Comparison of ENCODE assay signal across 1 cellular context in the genomic region with DNA sequence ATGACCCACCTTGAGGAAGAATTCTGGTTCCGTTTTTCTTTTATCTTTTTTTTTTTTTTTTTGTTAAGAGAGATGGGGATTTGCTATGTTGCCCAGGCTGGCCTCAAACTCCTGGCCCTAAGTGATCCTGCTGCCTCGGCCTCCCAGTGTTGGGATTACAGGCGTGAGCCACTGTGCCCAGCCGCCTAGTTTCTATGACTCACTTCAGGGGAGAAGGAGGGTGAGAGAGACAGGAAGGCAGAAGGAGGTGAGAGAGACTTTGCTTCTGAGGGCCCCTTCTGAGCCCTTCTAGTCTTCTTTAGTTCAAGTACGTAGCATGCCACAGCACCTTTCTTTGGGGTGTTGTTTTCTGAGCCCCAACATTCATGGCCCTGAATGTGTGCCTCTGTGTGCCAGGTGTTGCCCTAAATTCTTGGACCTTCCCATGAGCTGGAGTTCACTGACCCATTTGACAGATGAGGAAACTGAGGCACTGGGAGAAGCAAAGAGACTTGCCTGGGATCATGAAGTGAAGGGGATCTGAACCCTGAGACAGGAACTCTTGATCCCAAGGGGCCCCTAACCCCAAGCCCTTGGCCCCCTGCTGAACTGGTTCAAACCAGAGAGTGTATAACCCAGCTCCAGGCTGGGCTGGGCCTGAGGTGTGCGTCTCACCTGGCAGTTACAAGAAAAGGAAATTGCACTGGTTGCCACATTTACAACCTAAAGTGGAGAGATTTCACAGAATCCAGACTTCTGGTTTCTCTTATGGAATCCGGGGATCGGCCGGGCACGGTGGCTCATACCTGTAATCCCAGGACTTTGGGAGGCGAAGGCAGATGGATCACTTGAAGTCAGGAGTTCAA.
TF ChIP-seq lines count a peak whose summit lies in the region.

No MANE protein-coding gene starts in this region.

TF ChIP-seq in GM23338, 12 proteins besides CTCF, POLR2A, EP300 and RAD21 (continued from another document):
- TF ChIP-seq, protein P1, sequence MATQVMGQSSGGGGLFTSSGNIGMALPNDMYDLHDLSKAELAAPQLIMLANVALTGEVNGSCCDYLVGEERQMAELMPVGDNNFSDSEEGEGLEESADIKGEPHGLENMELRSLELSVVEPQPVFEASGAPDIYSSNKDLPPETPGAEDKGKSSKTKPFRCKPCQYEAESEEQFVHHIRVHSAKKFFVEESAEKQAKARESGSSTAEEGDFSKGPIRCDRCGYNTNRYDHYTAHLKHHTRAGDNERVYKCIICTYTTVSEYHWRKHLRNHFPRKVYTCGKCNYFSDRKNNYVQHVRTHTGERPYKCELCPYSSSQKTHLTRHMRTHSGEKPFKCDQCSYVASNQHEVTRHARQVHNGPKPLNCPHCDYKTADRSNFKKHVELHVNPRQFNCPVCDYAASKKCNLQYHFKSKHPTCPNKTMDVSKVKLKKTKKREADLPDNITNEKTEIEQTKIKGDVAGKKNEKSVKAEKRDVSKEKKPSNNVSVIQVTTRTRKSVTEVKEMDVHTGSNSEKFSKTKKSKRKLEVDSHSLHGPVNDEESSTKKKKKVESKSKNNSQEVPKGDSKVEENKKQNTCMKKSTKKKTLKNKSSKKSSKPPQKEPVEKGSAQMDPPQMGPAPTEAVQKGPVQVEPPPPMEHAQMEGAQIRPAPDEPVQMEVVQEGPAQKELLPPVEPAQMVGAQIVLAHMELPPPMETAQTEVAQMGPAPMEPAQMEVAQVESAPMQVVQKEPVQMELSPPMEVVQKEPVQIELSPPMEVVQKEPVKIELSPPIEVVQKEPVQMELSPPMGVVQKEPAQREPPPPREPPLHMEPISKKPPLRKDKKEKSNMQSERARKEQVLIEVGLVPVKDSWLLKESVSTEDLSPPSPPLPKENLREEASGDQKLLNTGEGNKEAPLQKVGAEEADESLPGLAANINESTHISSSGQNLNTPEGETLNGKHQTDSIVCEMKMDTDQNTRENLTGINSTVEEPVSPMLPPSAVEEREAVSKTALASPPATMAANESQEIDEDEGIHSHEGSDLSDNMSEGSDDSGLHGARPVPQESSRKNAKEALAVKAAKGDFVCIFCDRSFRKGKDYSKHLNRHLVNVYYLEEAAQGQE (IDR thresholded peaks at IDR 0.05; ENCODE audit: unreplicated experiment): no peak
- no peak for TF ChIP-seq POLR2AphosphoS5 (IDR thresholded peaks at IDR 0.05; ENCODE audit: low read depth)
- no peak for TF ChIP-seq STAT1 (IDR thresholded peaks at IDR 0.05; ENCODE audit: unreplicated experiment)
- no peak for TF ChIP-seq EZH2phosphoT487 (IDR thresholded peaks at IDR 0.05; ENCODE audit: unreplicated experiment)
- no peak for TF ChIP-seq ZNF114 (CRISPR knock-in tag; IDR thresholded peaks at IDR 0.05)
- no peak for TF ChIP-seq JUNB (IDR thresholded peaks at IDR 0.05; ENCODE audit: unreplicated experiment)
- TF ChIP-seq CREB1 (CRISPR knock-in tag; IDR thresholded peaks at IDR 0.05; ENCODE audit: low read depth): no peak
- no peak for TF ChIP-seq EZH2 (IDR thresholded peaks at IDR 0.05; ENCODE audit: low read depth, unreplicated experiment)
- TF ChIP-seq, protein P2, sequence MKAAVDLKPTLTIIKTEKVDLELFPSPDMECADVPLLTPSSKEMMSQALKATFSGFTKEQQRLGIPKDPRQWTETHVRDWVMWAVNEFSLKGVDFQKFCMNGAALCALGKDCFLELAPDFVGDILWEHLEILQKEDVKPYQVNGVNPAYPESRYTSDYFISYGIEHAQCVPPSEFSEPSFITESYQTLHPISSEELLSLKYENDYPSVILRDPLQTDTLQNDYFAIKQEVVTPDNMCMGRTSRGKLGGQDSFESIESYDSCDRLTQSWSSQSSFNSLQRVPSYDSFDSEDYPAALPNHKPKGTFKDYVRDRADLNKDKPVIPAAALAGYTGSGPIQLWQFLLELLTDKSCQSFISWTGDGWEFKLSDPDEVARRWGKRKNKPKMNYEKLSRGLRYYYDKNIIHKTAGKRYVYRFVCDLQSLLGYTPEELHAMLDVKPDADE (IDR thresholded peaks at IDR 0.05): no peak
- TF ChIP-seq, protein P3, sequence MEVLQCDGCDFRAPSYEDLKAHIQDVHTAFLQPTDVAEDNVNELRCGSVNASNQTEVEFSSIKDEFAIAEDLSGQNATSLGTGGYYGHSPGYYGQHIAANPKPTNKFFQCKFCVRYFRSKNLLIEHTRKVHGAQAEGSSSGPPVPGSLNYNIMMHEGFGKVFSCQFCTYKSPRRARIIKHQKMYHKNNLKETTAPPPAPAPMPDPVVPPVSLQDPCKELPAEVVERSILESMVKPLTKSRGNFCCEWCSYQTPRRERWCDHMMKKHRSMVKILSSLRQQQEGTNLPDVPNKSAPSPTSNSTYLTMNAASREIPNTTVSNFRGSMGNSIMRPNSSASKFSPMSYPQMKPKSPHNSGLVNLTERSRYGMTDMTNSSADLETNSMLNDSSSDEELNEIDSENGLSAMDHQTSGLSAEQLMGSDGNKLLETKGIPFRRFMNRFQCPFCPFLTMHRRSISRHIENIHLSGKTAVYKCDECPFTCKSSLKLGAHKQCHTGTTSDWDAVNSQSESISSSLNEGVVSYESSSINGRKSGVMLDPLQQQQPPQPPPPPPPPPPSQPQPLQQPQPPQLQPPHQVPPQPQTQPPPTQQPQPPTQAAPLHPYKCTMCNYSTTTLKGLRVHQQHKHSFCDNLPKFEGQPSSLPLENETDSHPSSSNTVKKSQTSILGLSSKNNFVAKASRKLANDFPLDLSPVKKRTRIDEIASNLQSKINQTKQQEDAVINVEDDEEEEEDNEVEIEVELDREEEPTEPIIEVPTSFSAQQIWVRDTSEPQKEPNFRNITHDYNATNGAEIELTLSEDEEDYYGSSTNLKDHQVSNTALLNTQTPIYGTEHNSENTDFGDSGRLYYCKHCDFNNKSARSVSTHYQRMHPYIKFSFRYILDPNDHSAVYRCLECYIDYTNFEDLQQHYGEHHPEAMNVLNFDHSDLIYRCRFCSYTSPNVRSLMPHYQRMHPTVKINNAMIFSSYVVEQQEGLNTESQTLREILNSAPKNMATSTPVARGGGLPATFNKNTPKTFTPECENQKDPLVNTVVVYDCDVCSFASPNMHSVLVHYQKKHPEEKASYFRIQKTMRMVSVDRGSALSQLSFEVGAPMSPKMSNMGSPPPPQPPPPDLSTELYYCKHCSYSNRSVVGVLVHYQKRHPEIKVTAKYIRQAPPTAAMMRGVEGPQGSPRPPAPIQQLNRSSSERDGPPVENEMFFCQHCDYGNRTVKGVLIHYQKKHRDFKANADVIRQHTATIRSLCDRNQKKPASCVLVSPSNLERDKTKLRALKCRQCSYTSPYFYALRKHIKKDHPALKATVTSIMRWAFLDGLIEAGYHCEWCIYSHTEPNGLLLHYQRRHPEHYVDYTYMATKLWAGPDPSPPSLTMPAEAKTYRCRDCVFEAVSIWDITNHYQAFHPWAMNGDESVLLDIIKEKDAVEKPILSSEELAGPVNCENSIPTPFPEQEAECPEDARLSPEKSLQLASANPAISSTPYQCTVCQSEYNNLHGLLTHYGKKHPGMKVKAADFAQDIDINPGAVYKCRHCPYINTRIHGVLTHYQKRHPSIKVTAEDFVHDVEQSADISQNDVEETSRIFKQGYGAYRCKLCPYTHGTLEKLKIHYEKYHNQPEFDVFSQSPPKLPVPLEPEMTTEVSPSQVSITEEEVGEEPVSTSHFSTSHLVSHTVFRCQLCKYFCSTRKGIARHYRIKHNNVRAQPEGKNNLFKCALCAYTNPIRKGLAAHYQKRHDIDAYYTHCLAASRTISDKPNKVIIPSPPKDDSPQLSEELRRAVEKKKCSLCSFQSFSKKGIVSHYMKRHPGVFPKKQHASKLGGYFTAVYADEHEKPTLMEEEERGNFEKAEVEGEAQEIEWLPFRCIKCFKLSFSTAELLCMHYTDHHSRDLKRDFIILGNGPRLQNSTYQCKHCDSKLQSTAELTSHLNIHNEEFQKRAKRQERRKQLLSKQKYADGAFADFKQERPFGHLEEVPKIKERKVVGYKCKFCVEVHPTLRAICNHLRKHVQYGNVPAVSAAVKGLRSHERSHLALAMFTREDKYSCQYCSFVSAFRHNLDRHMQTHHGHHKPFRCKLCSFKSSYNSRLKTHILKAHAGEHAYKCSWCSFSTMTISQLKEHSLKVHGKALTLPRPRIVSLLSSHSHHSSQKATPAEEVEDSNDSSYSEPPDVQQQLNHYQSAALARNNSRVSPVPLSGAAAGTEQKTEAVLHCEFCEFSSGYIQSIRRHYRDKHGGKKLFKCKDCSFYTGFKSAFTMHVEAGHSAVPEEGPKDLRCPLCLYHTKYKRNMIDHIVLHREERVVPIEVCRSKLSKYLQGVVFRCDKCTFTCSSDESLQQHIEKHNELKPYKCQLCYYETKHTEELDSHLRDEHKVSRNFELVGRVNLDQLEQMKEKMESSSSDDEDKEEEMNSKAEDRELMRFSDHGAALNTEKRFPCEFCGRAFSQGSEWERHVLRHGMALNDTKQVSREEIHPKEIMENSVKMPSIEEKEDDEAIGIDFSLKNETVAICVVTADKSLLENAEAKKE (CRISPR knock-in tag; IDR thresholded peaks at IDR 0.05): no peak
- TF ChIP-seq NANOG (IDR thresholded peaks at IDR 0.05; ENCODE audit: borderline replicate concordance): no peak
